ENCODE assay signal across 1 cellular context in the genomic region with DNA sequence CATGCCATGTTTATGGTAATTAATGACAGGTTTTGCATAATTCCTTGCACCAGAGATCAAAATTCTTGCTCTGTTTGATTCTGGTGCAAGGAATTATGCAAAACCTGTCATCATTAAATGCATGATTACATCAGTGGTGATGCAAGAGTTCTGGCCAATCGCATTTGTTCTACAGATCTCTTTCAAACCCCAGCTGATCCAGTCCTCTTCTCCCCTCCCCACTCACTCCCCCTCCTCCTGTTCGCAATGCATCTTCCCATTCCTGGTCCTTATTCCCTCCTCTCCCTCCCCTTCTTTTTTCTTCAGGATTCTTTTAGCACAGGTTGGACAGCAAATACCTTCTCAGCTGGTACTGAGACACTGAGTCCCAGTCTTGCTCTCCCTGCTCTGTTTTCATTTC.
TF ChIP-seq lines count a peak whose summit lies in the region.

No MANE protein-coding gene starts in this region.

TF ChIP-seq in K562, 482 proteins besides CTCF, POLR2A, EP300 and RAD21:
- TF ChIP-seq, protein P1, sequence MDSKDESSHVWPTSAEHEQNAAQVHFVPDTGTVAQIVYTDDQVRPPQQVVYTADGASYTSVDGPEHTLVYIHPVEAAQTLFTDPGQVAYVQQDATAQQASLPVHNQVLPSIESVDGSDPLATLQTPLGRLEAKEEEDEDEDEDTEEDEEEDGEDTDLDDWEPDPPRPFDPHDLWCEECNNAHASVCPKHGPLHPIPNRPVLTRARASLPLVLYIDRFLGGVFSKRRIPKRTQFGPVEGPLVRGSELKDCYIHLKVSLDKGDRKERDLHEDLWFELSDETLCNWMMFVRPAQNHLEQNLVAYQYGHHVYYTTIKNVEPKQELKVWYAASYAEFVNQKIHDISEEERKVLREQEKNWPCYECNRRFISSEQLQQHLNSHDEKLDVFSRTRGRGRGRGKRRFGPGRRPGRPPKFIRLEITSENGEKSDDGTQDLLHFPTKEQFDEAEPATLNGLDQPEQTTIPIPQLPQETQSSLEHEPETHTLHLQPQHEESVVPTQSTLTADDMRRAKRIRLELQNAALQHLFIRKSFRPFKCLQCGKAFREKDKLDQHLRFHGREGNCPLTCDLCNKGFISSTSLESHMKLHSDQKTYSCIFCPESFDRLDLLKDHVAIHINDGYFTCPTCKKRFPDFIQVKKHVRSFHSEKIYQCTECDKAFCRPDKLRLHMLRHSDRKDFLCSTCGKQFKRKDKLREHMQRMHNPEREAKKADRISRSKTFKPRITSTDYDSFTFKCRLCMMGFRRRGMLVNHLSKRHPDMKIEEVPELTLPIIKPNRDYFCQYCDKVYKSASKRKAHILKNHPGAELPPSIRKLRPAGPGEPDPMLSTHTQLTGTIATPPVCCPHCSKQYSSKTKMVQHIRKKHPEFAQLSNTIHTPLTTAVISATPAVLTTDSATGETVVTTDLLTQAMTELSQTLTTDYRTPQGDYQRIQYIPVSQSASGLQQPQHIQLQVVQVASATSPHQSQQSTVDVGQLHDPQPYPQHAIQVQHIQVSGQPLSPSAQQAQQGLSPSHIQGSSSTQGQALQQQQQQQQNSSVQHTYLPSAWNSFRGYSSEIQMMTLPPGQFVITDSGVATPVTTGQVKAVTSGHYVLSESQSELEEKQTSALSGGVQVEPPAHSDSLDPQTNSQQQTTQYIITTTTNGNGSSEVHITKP (IDR thresholded peaks at IDR 0.05; ENCODE audit: partially characterized antibody) = no peak
- TF ChIP-seq, protein P2, sequence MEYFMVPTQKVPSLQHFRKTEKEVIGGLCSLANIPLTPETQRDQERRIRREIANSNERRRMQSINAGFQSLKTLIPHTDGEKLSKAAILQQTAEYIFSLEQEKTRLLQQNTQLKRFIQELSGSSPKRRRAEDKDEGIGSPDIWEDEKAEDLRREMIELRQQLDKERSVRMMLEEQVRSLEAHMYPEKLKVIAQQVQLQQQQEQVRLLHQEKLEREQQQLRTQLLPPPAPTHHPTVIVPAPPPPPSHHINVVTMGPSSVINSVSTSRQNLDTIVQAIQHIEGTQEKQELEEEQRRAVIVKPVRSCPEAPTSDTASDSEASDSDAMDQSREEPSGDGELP (CRISPR knock-in tag; IDR thresholded peaks at IDR 0.05; ENCODE audit: borderline replicate concordance) = no peak
- TF ChIP-seq RBM17 (IDR thresholded peaks at IDR 0.05; ENCODE audit: borderline replicate concordance, low read depth, low read length) = no peak
- TF ChIP-seq, protein P3, sequence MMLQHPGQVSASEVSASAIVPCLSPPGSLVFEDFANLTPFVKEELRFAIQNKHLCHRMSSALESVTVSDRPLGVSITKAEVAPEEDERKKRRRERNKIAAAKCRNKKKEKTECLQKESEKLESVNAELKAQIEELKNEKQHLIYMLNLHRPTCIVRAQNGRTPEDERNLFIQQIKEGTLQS (IDR thresholded peaks at IDR 0.05) = peak; percentile 32; the same call in 1 of the 2 replicates
- TF ChIP-seq, protein P3 (CRISPR knock-in tag; conservative IDR thresholded peaks at IDR 0.05) = no peak
- no peak for TF ChIP-seq MTA2 (IDR thresholded peaks at IDR 0.05; ENCODE audit: low read depth)
- TF ChIP-seq CBX1 (IDR thresholded peaks at IDR 0.05; ENCODE audit: low read depth) = no peak
- TF ChIP-seq, protein P4, sequence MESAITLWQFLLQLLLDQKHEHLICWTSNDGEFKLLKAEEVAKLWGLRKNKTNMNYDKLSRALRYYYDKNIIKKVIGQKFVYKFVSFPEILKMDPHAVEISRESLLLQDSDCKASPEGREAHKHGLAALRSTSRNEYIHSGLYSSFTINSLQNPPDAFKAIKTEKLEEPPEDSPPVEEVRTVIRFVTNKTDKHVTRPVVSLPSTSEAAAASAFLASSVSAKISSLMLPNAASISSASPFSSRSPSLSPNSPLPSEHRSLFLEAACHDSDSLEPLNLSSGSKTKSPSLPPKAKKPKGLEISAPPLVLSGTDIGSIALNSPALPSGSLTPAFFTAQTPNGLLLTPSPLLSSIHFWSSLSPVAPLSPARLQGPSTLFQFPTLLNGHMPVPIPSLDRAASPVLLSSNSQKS (CRISPR knock-in tag; IDR thresholded peaks at IDR 0.05) = no peak
TF ChIP-seq in K562: peak in this region for 1.
